1 cellular context compared by ENCODE assay signal in genomic region chr20:38747495-38748096, GRCh38.
TF ChIP-seq lines count a peak whose summit lies in the region.

No MANE protein-coding gene starts in this region.

TF ChIP-seq in HepG2, 621 proteins besides CTCF, POLR2A, EP300 and RAD21 (continued from another document and continues in another):
- TF ChIP-seq, protein P1, sequence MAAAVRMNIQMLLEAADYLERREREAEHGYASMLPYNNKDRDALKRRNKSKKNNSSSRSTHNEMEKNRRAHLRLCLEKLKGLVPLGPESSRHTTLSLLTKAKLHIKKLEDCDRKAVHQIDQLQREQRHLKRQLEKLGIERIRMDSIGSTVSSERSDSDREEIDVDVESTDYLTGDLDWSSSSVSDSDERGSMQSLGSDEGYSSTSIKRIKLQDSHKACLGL (CRISPR knock-in tag; IDR thresholded peaks at IDR 0.05), result no peak
- TF ChIP-seq SNRNP70 (IDR thresholded peaks at IDR 0.05; ENCODE audit: low read depth, low read length), result no peak
- TF ChIP-seq MXI1 (IDR thresholded peaks at IDR 0.05; ENCODE audit: borderline replicate concordance, low read depth, low read length), result peak; percentile 50; the same call in 1 of the 3 replicates
- no peak for TF ChIP-seq ONECUT2 (CRISPR knock-in tag; IDR thresholded peaks at IDR 0.05)
- TF ChIP-seq, protein P2, sequence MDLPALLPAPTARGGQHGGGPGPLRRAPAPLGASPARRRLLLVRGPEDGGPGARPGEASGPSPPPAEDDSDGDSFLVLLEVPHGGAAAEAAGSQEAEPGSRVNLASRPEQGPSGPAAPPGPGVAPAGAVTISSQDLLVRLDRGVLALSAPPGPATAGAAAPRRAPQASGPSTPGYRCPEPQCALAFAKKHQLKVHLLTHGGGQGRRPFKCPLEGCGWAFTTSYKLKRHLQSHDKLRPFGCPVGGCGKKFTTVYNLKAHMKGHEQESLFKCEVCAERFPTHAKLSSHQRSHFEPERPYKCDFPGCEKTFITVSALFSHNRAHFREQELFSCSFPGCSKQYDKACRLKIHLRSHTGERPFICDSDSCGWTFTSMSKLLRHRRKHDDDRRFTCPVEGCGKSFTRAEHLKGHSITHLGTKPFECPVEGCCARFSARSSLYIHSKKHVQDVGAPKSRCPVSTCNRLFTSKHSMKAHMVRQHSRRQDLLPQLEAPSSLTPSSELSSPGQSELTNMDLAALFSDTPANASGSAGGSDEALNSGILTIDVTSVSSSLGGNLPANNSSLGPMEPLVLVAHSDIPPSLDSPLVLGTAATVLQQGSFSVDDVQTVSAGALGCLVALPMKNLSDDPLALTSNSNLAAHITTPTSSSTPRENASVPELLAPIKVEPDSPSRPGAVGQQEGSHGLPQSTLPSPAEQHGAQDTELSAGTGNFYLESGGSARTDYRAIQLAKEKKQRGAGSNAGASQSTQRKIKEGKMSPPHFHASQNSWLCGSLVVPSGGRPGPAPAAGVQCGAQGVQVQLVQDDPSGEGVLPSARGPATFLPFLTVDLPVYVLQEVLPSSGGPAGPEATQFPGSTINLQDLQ (CRISPR knock-in tag; IDR thresholded peaks at IDR 0.05), result no peak; the same call in 1 of the 2 replicates
- no peak for TF ChIP-seq ZNF883 (CRISPR knock-in tag; IDR thresholded peaks at IDR 0.05; ENCODE audit: not compliant biosample characterization)
- TF ChIP-seq TOE1 (CRISPR knock-in tag; IDR thresholded peaks at IDR 0.05), result no peak
- TF ChIP-seq CCAR2 (optimal IDR thresholded peaks at IDR 0.05; ENCODE audit: low read depth, low read length), result peak; percentile 11
- TF ChIP-seq NCOA1 (CRISPR knock-in tag; IDR thresholded peaks at IDR 0.05), result no peak
- TF ChIP-seq PRMT3 (CRISPR knock-in tag; IDR thresholded peaks at IDR 0.05; ENCODE audit: borderline replicate concordance, low read depth), result 0 out of 2 replicates have a peak, but pooled peaks have one; percentile 31
- TF ChIP-seq RCOR2 (CRISPR knock-in tag; IDR thresholded peaks at IDR 0.05), result no peak
- no peak for TF ChIP-seq ZNF232 (CRISPR knock-in tag; IDR thresholded peaks at IDR 0.05; ENCODE audit: borderline replicate concordance)
- no peak for TF ChIP-seq ZNF7 (CRISPR knock-in tag; IDR thresholded peaks at IDR 0.05)
- TF ChIP-seq, protein P3, sequence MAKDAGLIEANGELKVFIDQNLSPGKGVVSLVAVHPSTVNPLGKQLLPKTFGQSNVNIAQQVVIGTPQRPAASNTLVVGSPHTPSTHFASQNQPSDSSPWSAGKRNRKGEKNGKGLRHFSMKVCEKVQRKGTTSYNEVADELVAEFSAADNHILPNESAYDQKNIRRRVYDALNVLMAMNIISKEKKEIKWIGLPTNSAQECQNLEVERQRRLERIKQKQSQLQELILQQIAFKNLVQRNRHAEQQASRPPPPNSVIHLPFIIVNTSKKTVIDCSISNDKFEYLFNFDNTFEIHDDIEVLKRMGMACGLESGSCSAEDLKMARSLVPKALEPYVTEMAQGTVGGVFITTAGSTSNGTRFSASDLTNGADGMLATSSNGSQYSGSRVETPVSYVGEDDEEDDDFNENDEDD (CRISPR knock-in tag; IDR thresholded peaks at IDR 0.05; ENCODE audit: borderline replicate concordance), result peak; percentile 75; the same call in 1 of the 2 replicates
- TF ChIP-seq TFE3 (CRISPR knock-in tag; IDR thresholded peaks at IDR 0.05), result no peak
- peak; percentile 10; the same call in 1 of the 2 replicates for TF ChIP-seq TOPORS (CRISPR knock-in tag; IDR thresholded peaks at IDR 0.05)
- no peak for TF ChIP-seq ZFP90 (CRISPR knock-in tag; IDR thresholded peaks at IDR 0.05; ENCODE audit: borderline replicate concordance)
- TF ChIP-seq, protein P4, sequence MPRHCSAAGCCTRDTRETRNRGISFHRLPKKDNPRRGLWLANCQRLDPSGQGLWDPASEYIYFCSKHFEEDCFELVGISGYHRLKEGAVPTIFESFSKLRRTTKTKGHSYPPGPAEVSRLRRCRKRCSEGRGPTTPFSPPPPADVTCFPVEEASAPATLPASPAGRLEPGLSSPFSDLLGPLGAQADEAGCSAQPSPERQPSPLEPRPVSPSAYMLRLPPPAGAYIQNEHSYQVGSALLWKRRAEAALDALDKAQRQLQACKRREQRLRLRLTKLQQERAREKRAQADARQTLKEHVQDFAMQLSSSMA (CRISPR knock-in tag; IDR thresholded peaks at IDR 0.05), result peak; percentile 48; the same call in 1 of the 2 replicates
- TF ChIP-seq ZBTB2 (CRISPR knock-in tag; IDR thresholded peaks at IDR 0.05; ENCODE audit: low read depth), result peak; percentile 88
- TF ChIP-seq ZNF564 (CRISPR knock-in tag; IDR thresholded peaks at IDR 0.05), result no peak
- TF ChIP-seq NFE2 (CRISPR knock-in tag; IDR thresholded peaks at IDR 0.05), result no peak
- no peak for TF ChIP-seq ZNF280B (CRISPR knock-in tag; IDR thresholded peaks at IDR 0.05; ENCODE audit: borderline replicate concordance)
- TF ChIP-seq ZC3H13 (CRISPR knock-in tag; IDR thresholded peaks at IDR 0.05), result peak; percentile 71; the same call in 1 of the 2 replicates
- TF ChIP-seq ZBTB8A (CRISPR knock-in tag; IDR thresholded peaks at IDR 0.05; ENCODE audit: borderline replicate concordance, low read depth), result no peak
- no peak for TF ChIP-seq MNT (IDR thresholded peaks at IDR 0.05)
- TF ChIP-seq, protein P5, sequence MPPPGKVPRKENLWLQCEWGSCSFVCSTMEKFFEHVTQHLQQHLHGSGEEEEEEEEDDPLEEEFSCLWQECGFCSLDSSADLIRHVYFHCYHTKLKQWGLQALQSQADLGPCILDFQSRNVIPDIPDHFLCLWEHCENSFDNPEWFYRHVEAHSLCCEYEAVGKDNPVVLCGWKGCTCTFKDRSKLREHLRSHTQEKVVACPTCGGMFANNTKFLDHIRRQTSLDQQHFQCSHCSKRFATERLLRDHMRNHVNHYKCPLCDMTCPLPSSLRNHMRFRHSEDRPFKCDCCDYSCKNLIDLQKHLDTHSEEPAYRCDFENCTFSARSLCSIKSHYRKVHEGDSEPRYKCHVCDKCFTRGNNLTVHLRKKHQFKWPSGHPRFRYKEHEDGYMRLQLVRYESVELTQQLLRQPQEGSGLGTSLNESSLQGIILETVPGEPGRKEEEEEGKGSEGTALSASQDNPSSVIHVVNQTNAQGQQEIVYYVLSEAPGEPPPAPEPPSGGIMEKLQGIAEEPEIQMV (CRISPR knock-in tag; IDR thresholded peaks at IDR 0.05; ENCODE audit: low read depth), result no peak
- peak; percentile 15; the same call in 1 of the 2 replicates for TF ChIP-seq NR2F2 (IDR thresholded peaks at IDR 0.05; ENCODE audit: borderline replicate concordance, low read depth)
- no peak for TF ChIP-seq CBFB (CRISPR knock-in tag; IDR thresholded peaks at IDR 0.05)
- no peak for TF ChIP-seq ZNF724P (CRISPR knock-in tag; IDR thresholded peaks at IDR 0.05; ENCODE audit: borderline replicate concordance)
- TF ChIP-seq CEBPB (IDR thresholded peaks at IDR 0.05; ENCODE audit: borderline replicate concordance, low read depth, low read length), result no peak
- no peak for TF ChIP-seq ZNF260 (CRISPR knock-in tag; IDR thresholded peaks at IDR 0.05; ENCODE audit: borderline replicate concordance, low read depth)
- TF ChIP-seq, protein P6, sequence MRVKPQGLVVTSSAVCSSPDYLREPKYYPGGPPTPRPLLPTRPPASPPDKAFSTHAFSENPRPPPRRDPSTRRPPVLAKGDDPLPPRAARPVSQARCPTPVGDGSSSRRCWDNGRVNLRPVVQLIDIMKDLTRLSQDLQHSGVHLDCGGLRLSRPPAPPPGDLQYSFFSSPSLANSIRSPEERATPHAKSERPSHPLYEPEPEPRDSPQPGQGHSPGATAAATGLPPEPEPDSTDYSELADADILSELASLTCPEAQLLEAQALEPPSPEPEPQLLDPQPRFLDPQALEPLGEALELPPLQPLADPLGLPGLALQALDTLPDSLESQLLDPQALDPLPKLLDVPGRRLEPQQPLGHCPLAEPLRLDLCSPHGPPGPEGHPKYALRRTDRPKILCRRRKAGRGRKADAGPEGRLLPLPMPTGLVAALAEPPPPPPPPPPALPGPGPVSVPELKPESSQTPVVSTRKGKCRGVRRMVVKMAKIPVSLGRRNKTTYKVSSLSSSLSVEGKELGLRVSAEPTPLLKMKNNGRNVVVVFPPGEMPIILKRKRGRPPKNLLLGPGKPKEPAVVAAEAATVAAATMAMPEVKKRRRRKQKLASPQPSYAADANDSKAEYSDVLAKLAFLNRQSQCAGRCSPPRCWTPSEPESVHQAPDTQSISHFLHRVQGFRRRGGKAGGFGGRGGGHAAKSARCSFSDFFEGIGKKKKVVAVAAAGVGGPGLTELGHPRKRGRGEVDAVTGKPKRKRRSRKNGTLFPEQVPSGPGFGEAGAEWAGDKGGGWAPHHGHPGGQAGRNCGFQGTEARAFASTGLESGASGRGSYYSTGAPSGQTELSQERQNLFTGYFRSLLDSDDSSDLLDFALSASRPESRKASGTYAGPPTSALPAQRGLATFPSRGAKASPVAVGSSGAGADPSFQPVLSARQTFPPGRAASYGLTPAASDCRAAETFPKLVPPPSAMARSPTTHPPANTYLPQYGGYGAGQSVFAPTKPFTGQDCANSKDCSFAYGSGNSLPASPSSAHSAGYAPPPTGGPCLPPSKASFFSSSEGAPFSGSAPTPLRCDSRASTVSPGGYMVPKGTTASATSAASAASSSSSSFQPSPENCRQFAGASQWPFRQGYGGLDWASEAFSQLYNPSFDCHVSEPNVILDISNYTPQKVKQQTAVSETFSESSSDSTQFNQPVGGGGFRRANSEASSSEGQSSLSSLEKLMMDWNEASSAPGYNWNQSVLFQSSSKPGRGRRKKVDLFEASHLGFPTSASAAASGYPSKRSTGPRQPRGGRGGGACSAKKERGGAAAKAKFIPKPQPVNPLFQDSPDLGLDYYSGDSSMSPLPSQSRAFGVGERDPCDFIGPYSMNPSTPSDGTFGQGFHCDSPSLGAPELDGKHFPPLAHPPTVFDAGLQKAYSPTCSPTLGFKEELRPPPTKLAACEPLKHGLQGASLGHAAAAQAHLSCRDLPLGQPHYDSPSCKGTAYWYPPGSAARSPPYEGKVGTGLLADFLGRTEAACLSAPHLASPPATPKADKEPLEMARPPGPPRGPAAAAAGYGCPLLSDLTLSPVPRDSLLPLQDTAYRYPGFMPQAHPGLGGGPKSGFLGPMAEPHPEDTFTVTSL (CRISPR knock-in tag; IDR thresholded peaks at IDR 0.05; ENCODE audit: borderline replicate concordance), result no peak
- TF ChIP-seq ZBTB4 (CRISPR knock-in tag; IDR thresholded peaks at IDR 0.05; ENCODE audit: borderline replicate concordance), result 0 out of 2 replicates have a peak, but pooled peaks have one; percentile 36
- TF ChIP-seq ZNF75D (CRISPR knock-in tag; IDR thresholded peaks at IDR 0.05; ENCODE audit: borderline replicate concordance), result no peak
